ENCODE assay signal across 2 cellular contexts in the genomic region with DNA sequence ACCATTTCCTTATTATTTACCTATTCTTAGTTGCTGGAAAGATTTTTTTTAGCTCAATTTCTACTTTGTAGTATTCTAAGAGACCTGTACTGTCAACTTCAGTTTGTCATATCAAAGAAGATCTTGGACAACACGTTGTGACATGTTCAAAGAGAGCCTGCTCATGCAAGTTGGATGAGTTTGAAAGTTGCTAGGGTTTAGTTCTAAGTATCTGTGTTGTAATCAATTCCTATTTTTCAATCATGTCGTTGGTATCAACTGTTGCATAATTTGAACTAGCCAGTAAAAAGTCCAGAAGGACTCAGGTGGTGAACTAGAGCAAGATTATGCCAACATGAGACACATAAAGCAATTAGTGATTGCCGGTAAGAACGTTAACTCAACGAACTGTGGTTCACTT.
A peak's percentile ranks its signal among the peaks of the same experiment; 100 is the strongest.
TF ChIP-seq lines count a peak whose summit lies in the region.

No MANE protein-coding gene starts in this region.

TF ChIP-seq in HepG2, 621 proteins besides CTCF, POLR2A, EP300 and RAD21 (continued from another document):
- TF ChIP-seq TGIF2 (CRISPR knock-in tag; IDR thresholded peaks at IDR 0.05) (no peak), SUZ12 (IDR thresholded peaks at IDR 0.05; ENCODE audit: low read depth, low read length) (no peak), NFE2L1 (CRISPR knock-in tag; IDR thresholded peaks at IDR 0.05; ENCODE audit: borderline replicate concordance) (no peak), CEBPB (IDR thresholded peaks at IDR 0.05; ENCODE audit: borderline replicate concordance, low read depth, low read length) (peak; percentile 22; the same call in 1 of the 2 replicates)
- TF ChIP-seq, protein P1, sequence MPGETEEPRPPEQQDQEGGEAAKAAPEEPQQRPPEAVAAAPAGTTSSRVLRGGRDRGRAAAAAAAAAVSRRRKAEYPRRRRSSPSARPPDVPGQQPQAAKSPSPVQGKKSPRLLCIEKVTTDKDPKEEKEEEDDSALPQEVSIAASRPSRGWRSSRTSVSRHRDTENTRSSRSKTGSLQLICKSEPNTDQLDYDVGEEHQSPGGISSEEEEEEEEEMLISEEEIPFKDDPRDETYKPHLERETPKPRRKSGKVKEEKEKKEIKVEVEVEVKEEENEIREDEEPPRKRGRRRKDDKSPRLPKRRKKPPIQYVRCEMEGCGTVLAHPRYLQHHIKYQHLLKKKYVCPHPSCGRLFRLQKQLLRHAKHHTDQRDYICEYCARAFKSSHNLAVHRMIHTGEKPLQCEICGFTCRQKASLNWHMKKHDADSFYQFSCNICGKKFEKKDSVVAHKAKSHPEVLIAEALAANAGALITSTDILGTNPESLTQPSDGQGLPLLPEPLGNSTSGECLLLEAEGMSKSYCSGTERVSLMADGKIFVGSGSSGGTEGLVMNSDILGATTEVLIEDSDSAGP (CRISPR knock-in tag; IDR thresholded peaks at IDR 0.05; ENCODE audit: borderline replicate concordance) = no peak
- TF ChIP-seq, protein P2, sequence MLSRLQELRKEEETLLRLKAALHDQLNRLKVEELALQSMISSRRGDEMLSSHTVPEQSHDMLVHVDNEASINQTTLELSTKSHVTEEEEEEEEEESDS (CRISPR knock-in tag; IDR thresholded peaks at IDR 0.05; ENCODE audit: borderline replicate concordance) = no peak

TF ChIP-seq in WTC11, 78 proteins besides CTCF, POLR2A, EP300 and RAD21 (continued from another document):
- TF ChIP-seq, protein P3, sequence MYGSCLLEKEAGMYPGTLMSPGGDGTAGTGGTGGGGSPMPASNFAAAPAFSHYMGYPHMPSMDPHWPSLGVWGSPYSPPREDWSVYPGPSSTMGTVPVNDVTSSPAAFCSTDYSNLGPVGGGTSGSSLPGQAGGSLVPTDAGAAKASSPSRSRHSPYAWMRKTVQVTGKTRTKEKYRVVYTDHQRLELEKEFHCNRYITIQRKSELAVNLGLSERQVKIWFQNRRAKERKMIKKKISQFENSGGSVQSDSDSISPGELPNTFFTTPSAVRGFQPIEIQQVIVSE (CRISPR knock-in tag; IDR thresholded peaks at IDR 0.05; ENCODE audit: borderline replicate concordance) = no peak
- TF ChIP-seq EMX1 (CRISPR knock-in tag; IDR thresholded peaks at IDR 0.05) = no peak
- TF ChIP-seq NFYB (CRISPR knock-in tag; conservative IDR thresholded peaks at IDR 0.05; ENCODE audit: low read depth) = no peak
- TF ChIP-seq, protein P4, sequence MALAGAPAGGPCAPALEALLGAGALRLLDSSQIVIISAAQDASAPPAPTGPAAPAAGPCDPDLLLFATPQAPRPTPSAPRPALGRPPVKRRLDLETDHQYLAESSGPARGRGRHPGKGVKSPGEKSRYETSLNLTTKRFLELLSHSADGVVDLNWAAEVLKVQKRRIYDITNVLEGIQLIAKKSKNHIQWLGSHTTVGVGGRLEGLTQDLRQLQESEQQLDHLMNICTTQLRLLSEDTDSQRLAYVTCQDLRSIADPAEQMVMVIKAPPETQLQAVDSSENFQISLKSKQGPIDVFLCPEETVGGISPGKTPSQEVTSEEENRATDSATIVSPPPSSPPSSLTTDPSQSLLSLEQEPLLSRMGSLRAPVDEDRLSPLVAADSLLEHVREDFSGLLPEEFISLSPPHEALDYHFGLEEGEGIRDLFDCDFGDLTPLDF (CRISPR knock-in tag; IDR thresholded peaks at IDR 0.05) = no peak
